28 cellular contexts compared by ENCODE assay signal in genomic region chr2:192184349-192184748, GRCh38.
"Had no signal": no experiment of that assay in that cellular context is flagged by ENCODE, and none has a peak within 500 bp of the region (broad histone marks: within the 10 kb centered on the region; RNA-seq: fewer than 3 reads in every experiment).

No MANE protein-coding gene starts in this region.

- DNase-seq: cerebellar nuclear complex; effector CD8-positive, alpha-beta T cell; endodermal cell; foreskin fibroblast; glutamatergic neuron; heart right ventricle; islet precursor cell; kidney glomerular epithelial cell; left ventricle myocardium superior; lower lobe of right lung; mucosa of descending colon; naive B cell; pancreas; right lobe of liver; small intestine; stimulated activated CD4-positive, alpha-beta T cell treated with anti-CD3 and anti-CD28 coated beads, Interleukin-15, amount 100 ng/mL, for 24 hours; stimulated activated CD4-positive, alpha-beta T cell treated with anti-CD3 and anti-CD28 coated beads, Interleukin-4, amount 100 ng/mL, for 1 hour; stimulated activated CD8-positive, alpha-beta memory T cell treated with anti-CD3 and anti-CD28 coated beads, Interleukin-4, amount 100 ng/mL, for 48 hours; stimulated activated naive CD4-positive, alpha-beta T cell; stomach; transverse colon; upper lobe of right lung; uterus had no signal

- ATAC-seq: esophagus mucosa; gastroesophageal sphincter; heart right ventricle; left ventricle myocardium superior; lower lobe of right lung; mucosa of descending colon; natural killer cell treated with Interleukin-12 subunit alpha and Interleukin-12 subunit beta and Interleukin-15 and Interleukin-18, amount 100 ng/mL, for 72 hours; pancreas; right lobe of liver; upper lobe of right lung had no signal

- H3K27ac ChIP-seq: epithelial cell of prostate, gastroesophageal sphincter, heart right ventricle, lower lobe of right lung, neutrophil, pancreas, right lobe of liver, stomach, transverse colon, upper lobe of right lung, uterus had no signal
